In the genomic region with DNA sequence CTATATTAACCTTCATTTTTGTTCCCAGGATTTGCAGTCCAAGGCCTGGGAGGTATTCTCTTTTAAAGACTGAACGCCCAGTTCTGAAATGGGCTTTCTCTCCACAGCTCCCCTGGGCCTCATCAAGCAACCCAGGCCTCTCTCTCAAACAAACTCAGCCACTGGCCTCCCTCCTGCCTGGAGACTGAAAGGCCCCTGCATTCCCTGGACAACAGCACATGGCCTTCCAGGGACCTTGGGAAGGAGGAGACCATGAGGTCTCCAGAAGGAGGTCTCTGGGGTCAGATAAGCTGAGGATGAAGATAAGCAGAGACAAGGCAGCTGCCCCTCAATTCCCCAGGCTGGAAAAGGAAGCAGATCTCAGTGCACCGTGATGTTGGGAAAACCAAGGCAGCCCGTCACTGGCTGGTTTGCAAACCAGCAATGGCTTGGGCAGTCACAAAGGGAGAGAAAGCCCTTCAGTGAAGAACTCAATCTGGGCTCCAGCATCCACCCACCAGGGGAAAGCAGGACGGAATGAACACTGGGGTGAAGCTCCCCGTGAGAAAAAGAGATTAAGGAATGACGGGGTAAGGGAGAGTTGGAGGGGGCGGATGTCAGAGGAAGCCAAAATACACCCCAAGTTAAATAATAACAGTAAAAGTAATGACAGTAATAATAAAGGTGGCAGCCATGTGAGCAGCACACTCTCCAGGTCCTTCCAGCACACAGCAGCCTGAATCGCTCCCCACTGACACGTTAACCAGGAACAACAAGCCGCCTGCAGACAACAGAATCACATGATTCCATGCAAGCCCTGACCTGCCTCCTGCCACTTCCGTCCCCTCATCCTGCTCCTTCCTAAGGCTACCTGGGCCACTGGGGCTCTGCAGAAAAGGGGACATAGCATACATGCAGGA, we compare ENCODE assay signal across 1 cellular context.
TF ChIP-seq lines count a peak whose summit lies in the region.

No MANE protein-coding gene starts in this region.

TF ChIP-seq in GM23338, 12 proteins besides CTCF, POLR2A, EP300 and RAD21:
- TF ChIP-seq, protein P1, sequence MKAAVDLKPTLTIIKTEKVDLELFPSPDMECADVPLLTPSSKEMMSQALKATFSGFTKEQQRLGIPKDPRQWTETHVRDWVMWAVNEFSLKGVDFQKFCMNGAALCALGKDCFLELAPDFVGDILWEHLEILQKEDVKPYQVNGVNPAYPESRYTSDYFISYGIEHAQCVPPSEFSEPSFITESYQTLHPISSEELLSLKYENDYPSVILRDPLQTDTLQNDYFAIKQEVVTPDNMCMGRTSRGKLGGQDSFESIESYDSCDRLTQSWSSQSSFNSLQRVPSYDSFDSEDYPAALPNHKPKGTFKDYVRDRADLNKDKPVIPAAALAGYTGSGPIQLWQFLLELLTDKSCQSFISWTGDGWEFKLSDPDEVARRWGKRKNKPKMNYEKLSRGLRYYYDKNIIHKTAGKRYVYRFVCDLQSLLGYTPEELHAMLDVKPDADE (IDR thresholded peaks at IDR 0.05): no peak
- TF ChIP-seq STAT1 (IDR thresholded peaks at IDR 0.05; ENCODE audit: unreplicated experiment) (no peak), POLR2AphosphoS5 (IDR thresholded peaks at IDR 0.05; ENCODE audit: low read depth) (no peak), EZH2phosphoT487 (IDR thresholded peaks at IDR 0.05; ENCODE audit: unreplicated experiment) (no peak), ZNF114 (CRISPR knock-in tag; IDR thresholded peaks at IDR 0.05) (no peak), JUNB (IDR thresholded peaks at IDR 0.05; ENCODE audit: unreplicated experiment) (no peak), CREB1 (CRISPR knock-in tag; IDR thresholded peaks at IDR 0.05; ENCODE audit: low read depth) (no peak), ZNF331 (CRISPR knock-in tag; IDR thresholded peaks at IDR 0.05; ENCODE audit: low read depth) (no peak), EZH2 (IDR thresholded peaks at IDR 0.05; ENCODE audit: low read depth, unreplicated experiment) (no peak), NANOG (IDR thresholded peaks at IDR 0.05; ENCODE audit: borderline replicate concordance) (no peak)
- TF ChIP-seq, protein P2, sequence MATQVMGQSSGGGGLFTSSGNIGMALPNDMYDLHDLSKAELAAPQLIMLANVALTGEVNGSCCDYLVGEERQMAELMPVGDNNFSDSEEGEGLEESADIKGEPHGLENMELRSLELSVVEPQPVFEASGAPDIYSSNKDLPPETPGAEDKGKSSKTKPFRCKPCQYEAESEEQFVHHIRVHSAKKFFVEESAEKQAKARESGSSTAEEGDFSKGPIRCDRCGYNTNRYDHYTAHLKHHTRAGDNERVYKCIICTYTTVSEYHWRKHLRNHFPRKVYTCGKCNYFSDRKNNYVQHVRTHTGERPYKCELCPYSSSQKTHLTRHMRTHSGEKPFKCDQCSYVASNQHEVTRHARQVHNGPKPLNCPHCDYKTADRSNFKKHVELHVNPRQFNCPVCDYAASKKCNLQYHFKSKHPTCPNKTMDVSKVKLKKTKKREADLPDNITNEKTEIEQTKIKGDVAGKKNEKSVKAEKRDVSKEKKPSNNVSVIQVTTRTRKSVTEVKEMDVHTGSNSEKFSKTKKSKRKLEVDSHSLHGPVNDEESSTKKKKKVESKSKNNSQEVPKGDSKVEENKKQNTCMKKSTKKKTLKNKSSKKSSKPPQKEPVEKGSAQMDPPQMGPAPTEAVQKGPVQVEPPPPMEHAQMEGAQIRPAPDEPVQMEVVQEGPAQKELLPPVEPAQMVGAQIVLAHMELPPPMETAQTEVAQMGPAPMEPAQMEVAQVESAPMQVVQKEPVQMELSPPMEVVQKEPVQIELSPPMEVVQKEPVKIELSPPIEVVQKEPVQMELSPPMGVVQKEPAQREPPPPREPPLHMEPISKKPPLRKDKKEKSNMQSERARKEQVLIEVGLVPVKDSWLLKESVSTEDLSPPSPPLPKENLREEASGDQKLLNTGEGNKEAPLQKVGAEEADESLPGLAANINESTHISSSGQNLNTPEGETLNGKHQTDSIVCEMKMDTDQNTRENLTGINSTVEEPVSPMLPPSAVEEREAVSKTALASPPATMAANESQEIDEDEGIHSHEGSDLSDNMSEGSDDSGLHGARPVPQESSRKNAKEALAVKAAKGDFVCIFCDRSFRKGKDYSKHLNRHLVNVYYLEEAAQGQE (IDR thresholded peaks at IDR 0.05; ENCODE audit: unreplicated experiment): no peak
- TF ChIP-seq, protein P3, sequence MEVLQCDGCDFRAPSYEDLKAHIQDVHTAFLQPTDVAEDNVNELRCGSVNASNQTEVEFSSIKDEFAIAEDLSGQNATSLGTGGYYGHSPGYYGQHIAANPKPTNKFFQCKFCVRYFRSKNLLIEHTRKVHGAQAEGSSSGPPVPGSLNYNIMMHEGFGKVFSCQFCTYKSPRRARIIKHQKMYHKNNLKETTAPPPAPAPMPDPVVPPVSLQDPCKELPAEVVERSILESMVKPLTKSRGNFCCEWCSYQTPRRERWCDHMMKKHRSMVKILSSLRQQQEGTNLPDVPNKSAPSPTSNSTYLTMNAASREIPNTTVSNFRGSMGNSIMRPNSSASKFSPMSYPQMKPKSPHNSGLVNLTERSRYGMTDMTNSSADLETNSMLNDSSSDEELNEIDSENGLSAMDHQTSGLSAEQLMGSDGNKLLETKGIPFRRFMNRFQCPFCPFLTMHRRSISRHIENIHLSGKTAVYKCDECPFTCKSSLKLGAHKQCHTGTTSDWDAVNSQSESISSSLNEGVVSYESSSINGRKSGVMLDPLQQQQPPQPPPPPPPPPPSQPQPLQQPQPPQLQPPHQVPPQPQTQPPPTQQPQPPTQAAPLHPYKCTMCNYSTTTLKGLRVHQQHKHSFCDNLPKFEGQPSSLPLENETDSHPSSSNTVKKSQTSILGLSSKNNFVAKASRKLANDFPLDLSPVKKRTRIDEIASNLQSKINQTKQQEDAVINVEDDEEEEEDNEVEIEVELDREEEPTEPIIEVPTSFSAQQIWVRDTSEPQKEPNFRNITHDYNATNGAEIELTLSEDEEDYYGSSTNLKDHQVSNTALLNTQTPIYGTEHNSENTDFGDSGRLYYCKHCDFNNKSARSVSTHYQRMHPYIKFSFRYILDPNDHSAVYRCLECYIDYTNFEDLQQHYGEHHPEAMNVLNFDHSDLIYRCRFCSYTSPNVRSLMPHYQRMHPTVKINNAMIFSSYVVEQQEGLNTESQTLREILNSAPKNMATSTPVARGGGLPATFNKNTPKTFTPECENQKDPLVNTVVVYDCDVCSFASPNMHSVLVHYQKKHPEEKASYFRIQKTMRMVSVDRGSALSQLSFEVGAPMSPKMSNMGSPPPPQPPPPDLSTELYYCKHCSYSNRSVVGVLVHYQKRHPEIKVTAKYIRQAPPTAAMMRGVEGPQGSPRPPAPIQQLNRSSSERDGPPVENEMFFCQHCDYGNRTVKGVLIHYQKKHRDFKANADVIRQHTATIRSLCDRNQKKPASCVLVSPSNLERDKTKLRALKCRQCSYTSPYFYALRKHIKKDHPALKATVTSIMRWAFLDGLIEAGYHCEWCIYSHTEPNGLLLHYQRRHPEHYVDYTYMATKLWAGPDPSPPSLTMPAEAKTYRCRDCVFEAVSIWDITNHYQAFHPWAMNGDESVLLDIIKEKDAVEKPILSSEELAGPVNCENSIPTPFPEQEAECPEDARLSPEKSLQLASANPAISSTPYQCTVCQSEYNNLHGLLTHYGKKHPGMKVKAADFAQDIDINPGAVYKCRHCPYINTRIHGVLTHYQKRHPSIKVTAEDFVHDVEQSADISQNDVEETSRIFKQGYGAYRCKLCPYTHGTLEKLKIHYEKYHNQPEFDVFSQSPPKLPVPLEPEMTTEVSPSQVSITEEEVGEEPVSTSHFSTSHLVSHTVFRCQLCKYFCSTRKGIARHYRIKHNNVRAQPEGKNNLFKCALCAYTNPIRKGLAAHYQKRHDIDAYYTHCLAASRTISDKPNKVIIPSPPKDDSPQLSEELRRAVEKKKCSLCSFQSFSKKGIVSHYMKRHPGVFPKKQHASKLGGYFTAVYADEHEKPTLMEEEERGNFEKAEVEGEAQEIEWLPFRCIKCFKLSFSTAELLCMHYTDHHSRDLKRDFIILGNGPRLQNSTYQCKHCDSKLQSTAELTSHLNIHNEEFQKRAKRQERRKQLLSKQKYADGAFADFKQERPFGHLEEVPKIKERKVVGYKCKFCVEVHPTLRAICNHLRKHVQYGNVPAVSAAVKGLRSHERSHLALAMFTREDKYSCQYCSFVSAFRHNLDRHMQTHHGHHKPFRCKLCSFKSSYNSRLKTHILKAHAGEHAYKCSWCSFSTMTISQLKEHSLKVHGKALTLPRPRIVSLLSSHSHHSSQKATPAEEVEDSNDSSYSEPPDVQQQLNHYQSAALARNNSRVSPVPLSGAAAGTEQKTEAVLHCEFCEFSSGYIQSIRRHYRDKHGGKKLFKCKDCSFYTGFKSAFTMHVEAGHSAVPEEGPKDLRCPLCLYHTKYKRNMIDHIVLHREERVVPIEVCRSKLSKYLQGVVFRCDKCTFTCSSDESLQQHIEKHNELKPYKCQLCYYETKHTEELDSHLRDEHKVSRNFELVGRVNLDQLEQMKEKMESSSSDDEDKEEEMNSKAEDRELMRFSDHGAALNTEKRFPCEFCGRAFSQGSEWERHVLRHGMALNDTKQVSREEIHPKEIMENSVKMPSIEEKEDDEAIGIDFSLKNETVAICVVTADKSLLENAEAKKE (CRISPR knock-in tag; IDR thresholded peaks at IDR 0.05): no peak
TF ChIP-seq in GM23338: peak in this region for 0.
